Comparison of ENCODE assay signal across 18 cellular contexts in the genomic region with DNA sequence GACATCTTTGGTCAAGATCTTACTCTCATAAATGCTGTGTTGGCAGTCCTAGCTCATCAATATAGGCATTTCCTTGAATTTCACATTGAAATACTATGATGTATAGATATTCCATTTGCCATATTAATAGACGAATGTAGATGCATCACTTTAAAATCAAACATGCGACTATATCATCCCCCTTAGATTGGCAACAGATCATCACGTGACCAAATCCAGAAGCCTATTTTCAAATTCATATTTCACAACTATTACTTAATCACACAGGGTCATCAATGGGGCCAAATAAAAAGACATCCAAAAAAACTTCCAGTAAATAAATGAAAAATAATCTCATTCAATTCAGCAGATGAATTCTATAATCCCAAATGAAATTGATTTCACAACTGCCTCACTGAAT. TPM values are rescaled to one million over a fixed set of nuclear protein-coding genes. Genes with fewer than 3 reads are reported as not detected.
DNase-seq lines count a peak whose midpoint lies in the region; ATAC-seq, FAIRE-seq and TF ChIP-seq lines count a peak whose summit lies in the region.
"Had no signal": no experiment of that assay in that cellular context is flagged by ENCODE, and none has a peak within 500 bp of the region (broad histone marks: within the 10 kb centered on the region; RNA-seq: fewer than 3 reads in every experiment).

No MANE protein-coding gene starts in this region.

- POLR2A ChIA-PET in HepG2 (lab: Yijun Ruan, JAX), result no interaction called here

- DNase-seq in HepG2 (ENCODE audit: low spot score) (no peak), right lobe of liver (no peak), esophagus muscularis mucosa (ENCODE audit: extremely low spot score) (no peak), DMS153 treated with DMSO at 0.1 percent for 48 hours (lab: John Stamatoyannopoulos, UW; ENCODE audit: unreplicated experiment) (no peak)
- no peak for DNase-seq in T-helper 2 cell treated with Interferon-gamma antibody and Interleukin-4, amounts not matched to agents 5 μg/mL and 100 μg/mL, for 36 hours (ENCODE audit: low spot score)
- DNase-seq: CD4-positive, alpha-beta memory T cell; DMS153; DMS79 treated with DMSO at 0.1 percent for 48 hours; GF-D8; HCEC 1CT; HFFc6 had no signal

- H3K27ac ChIP-seq in HepG2 (ENCODE audit: extremely low read length, insufficient read depth, low read length) (no peak overlapping the region), right lobe of liver (no peak overlapping the region), esophagus muscularis mucosa (replicated peaks in 1 of 4) (peak overlapping the region; percentile 81 to 88 (median 85)), subcutaneous abdominal adipose tissue (ENCODE audit: low read depth, low read length) (peak overlapping the region; percentile 51)
- H3K27ac ChIP-seq: 22Rv1, BLaER1 had no signal

- H3K4me1 Mint-ChIP-seq in T-helper 2 cell treated with Interferon-gamma antibody and Interleukin-4, amounts not matched to agents 5 μg/mL and 100 μg/mL, for 36 hours (ENCODE audit: low read depth), result no peaks in the 10 kb centered on the region
- H3K4me1 Mint-ChIP-seq: CD14-positive monocyte; CD4-positive, alpha-beta memory T cell had no signal

- no peaks in the 10 kb centered on the region for H3K79me2 ChIP-seq in HepG2 (ENCODE audit: insufficient read depth, low read length)

- no TSS peak for BruUV-seq in HepG2 (replicated peaks; lab: Mats Ljungman, UMichigan)

- no peak overlapping the region for H3K4me3 Mint-ChIP-seq in T-helper 2 cell treated with Interferon-gamma antibody and Interleukin-4, amounts not matched to agents 5 μg/mL and 100 μg/mL, for 36 hours
- H3K4me3 Mint-ChIP-seq: CD14-positive monocyte; CD4-positive, alpha-beta memory T cell; GM23338; HFFc6 had no signal

- TF ChIP-seq RAD21 in HepG2 (CRISPR knock-in tag; IDR thresholded peaks at IDR 0.05), result no peak

- TF ChIP-seq EP300 in HepG2 (IDR thresholded peaks at IDR 0.05; ENCODE audit: low read depth in 2 of 2, low read length in 2 of 2) (no peak), HepG2 (CRISPR knock-in tag; IDR thresholded peaks at IDR 0.05; ENCODE audit: borderline replicate concordance) (no peak), esophagus muscularis mucosa (IDR thresholded peaks at IDR 0.05) (no peak)

- 72% methylated on average over 3 of the region's 3 CpGs for WGBS in HepG2 (ENCODE audit: low lambda C conversion rate)
- 81% methylated on average over 3 of the region's 3 CpGs for WGBS in right lobe of liver (ENCODE audit: insufficient coverage, low coverage, low lambda C conversion rate, missing lambda C conversion rate)
- 95% methylated on average over 3 of the region's 3 CpGs for WGBS in esophagus muscularis mucosa

- H2AFZ ChIP-seq in HepG2 (ENCODE audit: low read length), result no peak overlapping the region
- H2AFZ ChIP-seq: GM23338 had no signal

- intact Hi-C loops in HepG2 (cut with micrococcal nuclease; ENCODE audit: unreplicated experiment), result no loop called here
- intact Hi-C loops in right lobe of liver (cut with DNase I), result no loop called here
- intact Hi-C loops in esophagus muscularis mucosa (cut with DNase I), result no loop called here

- no peak overlapping the region for H3K4me2 ChIP-seq in HepG2 (ENCODE audit: low read depth, low read length)
- H3K4me2 ChIP-seq: BLaER1, GM23338 had no signal

- H3K9ac ChIP-seq in HepG2 (ENCODE audit: insufficient read depth, low read depth, low read length) (no peak overlapping the region), subcutaneous abdominal adipose tissue (ENCODE audit: low read length in 5 of 5) (peak overlapping the region in 1 of 5 donors; percentile 1)
- H3K9ac ChIP-seq: BLaER1 had no signal

- H3K27ac Mint-ChIP-seq in T-helper 2 cell treated with Interferon-gamma antibody and Interleukin-4, amounts not matched to agents 5 μg/mL and 100 μg/mL, for 36 hours, result no peak overlapping the region
- H3K27ac Mint-ChIP-seq: CD14-positive monocyte, GM23338, HFFc6 had no signal

- no peaks in the 10 kb centered on the region for H4K20me1 ChIP-seq in HepG2 (ENCODE audit: insufficient read depth, low read length)
- H4K20me1 ChIP-seq: BLaER1 had no signal

- H3K9me3 Mint-ChIP-seq in T-helper 2 cell treated with Interferon-gamma antibody and Interleukin-4, amounts not matched to agents 5 μg/mL and 100 μg/mL, for 36 hours, result no peaks in the 10 kb centered on the region
- H3K9me3 Mint-ChIP-seq: GM23338, HFFc6 had no signal

- H3K36me3 ChIP-seq in HepG2 (replicated peaks in 1 of 2; ENCODE audit: control insufficient read depth in 1 of 2, insufficient read depth in 2 of 2, low read length in 2 of 2) (no peaks in the 10 kb centered on the region), right lobe of liver (no peaks in the 10 kb centered on the region), esophagus muscularis mucosa (no peaks in the 10 kb centered on the region), subcutaneous abdominal adipose tissue (ENCODE audit: control insufficient read depth in 5 of 5, insufficient read depth in 5 of 5, low read length in 5 of 5) (no peaks in the 10 kb centered on the region)
- H3K36me3 ChIP-seq: BLaER1 had no signal

- H3K9me3 ChIP-seq in HepG2 (ENCODE audit: low read length), result no peaks in the 10 kb centered on the region
- H3K9me3 ChIP-seq in right lobe of liver, result no peaks in the 10 kb centered on the region
- H3K9me3 ChIP-seq in esophagus muscularis mucosa, result no peaks in the 10 kb centered on the region
- no peaks in the 10 kb centered on the region for H3K9me3 ChIP-seq in subcutaneous abdominal adipose tissue (ENCODE audit: control insufficient read depth in 5 of 5, low read length in 5 of 5)
- H3K9me3 ChIP-seq: BLaER1 had no signal

- TF ChIP-seq CTCF in HepG2 (CRISPR knock-in tag; IDR thresholded peaks at IDR 0.05) (no peak), right lobe of liver (IDR thresholded peaks at IDR 0.05) (no peak), esophagus muscularis mucosa (IDR thresholded peaks at IDR 0.05) (no peak)

- H3K27me3 ChIP-seq in HepG2 (ENCODE audit: control insufficient read depth in 1 of 2, insufficient read depth in 2 of 2, low read length in 2 of 2), result no peaks in the 10 kb centered on the region
- no peaks in the 10 kb centered on the region for H3K27me3 ChIP-seq in right lobe of liver
- H3K27me3 ChIP-seq in esophagus muscularis mucosa, result no peaks in the 10 kb centered on the region
- no peaks in the 10 kb centered on the region for H3K27me3 ChIP-seq in subcutaneous abdominal adipose tissue (ENCODE audit: control insufficient read depth in 5 of 5, insufficient read depth in 4 of 5, low read length in 5 of 5)
- H3K27me3 ChIP-seq: BLaER1 had no signal

- CTCF ChIA-PET in HepG2 (lab: Yijun Ruan, JAX; ENCODE audit: low intra/inter-chr PET ratio, low total read pairs), result no interaction called here

- H3K4me1 ChIP-seq in HepG2 (ENCODE audit: insufficient read depth, low read length), result no peaks in the 10 kb centered on the region
- H3K4me1 ChIP-seq in right lobe of liver, result no peaks in the 10 kb centered on the region
- peaks cover 0 to 52% (median 34%) of the 10 kb centered on the region in 4 donors for H3K4me1 ChIP-seq in esophagus muscularis mucosa
- H3K4me1 ChIP-seq in subcutaneous abdominal adipose tissue (ENCODE audit: control insufficient read depth in 5 of 5, insufficient read depth in 5 of 5, low read length in 5 of 5), result peaks cover 0 to 56% (median 24%) of the 10 kb centered on the region in 5 donors
- H3K4me1 ChIP-seq: BLaER1 had no signal

- no peaks in the 10 kb centered on the region for H3K36me3 Mint-ChIP-seq in T-helper 2 cell treated with Interferon-gamma antibody and Interleukin-4, amounts not matched to agents 5 μg/mL and 100 μg/mL, for 36 hours (ENCODE audit: low read depth)
- H3K36me3 Mint-ChIP-seq: CD14-positive monocyte; CD4-positive, alpha-beta memory T cell had no signal

- in situ Hi-C loops in HepG2 (cut with HindIII; ENCODE audit: extremely low pct_ligation_motif_present, low pct_unique_long_range_greater_than_20kb), result no loop called here

- H3K27me3 Mint-ChIP-seq in T-helper 2 cell treated with Interferon-gamma antibody and Interleukin-4, amounts not matched to agents 5 μg/mL and 100 μg/mL, for 36 hours (ENCODE audit: low read depth), result no peaks in the 10 kb centered on the region
- H3K27me3 Mint-ChIP-seq: CD4-positive, alpha-beta memory T cell had no signal

- TF ChIP-seq POLR2A in HepG2 (IDR thresholded peaks at IDR 0.05; ENCODE audit: insufficient read depth in 1 of 2, low read depth in 2 of 2, low read length in 2 of 2), result no peak
- TF ChIP-seq POLR2A in right lobe of liver (IDR thresholded peaks at IDR 0.05), result no peak
- no peak for TF ChIP-seq POLR2A in esophagus muscularis mucosa (IDR thresholded peaks at IDR 0.05; ENCODE audit: low read depth)

- ATAC-seq in HepG2 (no peak), right lobe of liver (no peak), GM18517 (IDR thresholded peaks at IDR 0.05; ENCODE audit: unreplicated experiment) (no peak)
- ATAC-seq: GM23338 had no signal

- no peak for FAIRE-seq in HepG2 (lab: Jason Lieb, UNC)
- FAIRE-seq: H54 had no signal

- H3K4me3 ChIP-seq in HepG2 (replicated peaks in 1 of 3; ENCODE audit: insufficient read depth in 1 of 3, low read depth in 2 of 3, low read length in 3 of 3) (no peak overlapping the region), right lobe of liver (no peak overlapping the region), esophagus muscularis mucosa (no peak overlapping the region), subcutaneous abdominal adipose tissue (ENCODE audit: low read depth in 1 of 5, low read length in 5 of 5) (no peak overlapping the region)
- H3K4me3 ChIP-seq: BLaER1, GM23338 had no signal

RNA-seq across cellular contexts. Expression of a gene that starts 15.3 kb away (rescaled TPM):
- total RNA-seq in HepG2 (2016; rRNA removed; fragmentation: Illumina TruSeq; extraction: Trizol) (not detected in 2 replicates), right lobe of liver (1 to 10 TPM in 1 of 6 experiments, not detected in 5; 1.3 TPM), esophagus muscularis mucosa (100 to 1,000 TPM in 3 of 4 donors, 10 to 100 TPM in 1; 66.1 to 152 (median 138) TPM)
- total RNA-seq in HepG2 (2016; cell fraction: cytosol; rRNA removed; fragmentation: Illumina TruSeq; extraction: Trizol; ENCODE audit: low read depth), result not detected in 2 replicates
- not detected in 2 replicates for total RNA-seq in HepG2 (2016; cell fraction: insoluble cytoplasmic fraction; rRNA removed; fragmentation: Illumina TruSeq; extraction: Trizol)
- not detected in 2 replicates for total RNA-seq in HepG2 (2016; cell fraction: membrane; rRNA removed; fragmentation: Illumina TruSeq; extraction: Trizol)
- total RNA-seq in HepG2 (2016; cell fraction: nucleus; rRNA removed; fragmentation: Illumina TruSeq; extraction: Trizol), result not detected in 2 replicates
- polyA plus RNA-seq in HepG2 (2011; rRNA removed), result not detected in 2 replicates
- polyA plus RNA-seq in HepG2 (2011; cell fraction: cytosol; rRNA removed), result not detected in 2 replicates
- polyA plus RNA-seq in HepG2 (2011; cell fraction: nucleus; rRNA removed), result not detected in 2 replicates
- polyA plus RNA-seq in HepG2 (2012), result 0.12 TPM in 1 of 2 replicates, not detected in the other
- not detected in 2 replicates for polyA plus RNA-seq in HepG2 (2016; cell fraction: cytosol; fragmentation: Illumina TruSeq; extraction: Trizol; ENCODE audit: low read depth)
- not detected in 2 replicates for polyA plus RNA-seq in HepG2 (2016; cell fraction: insoluble cytoplasmic fraction; fragmentation: Illumina TruSeq; extraction: Trizol; ENCODE audit: low read depth)
- not detected in 2 replicates for polyA plus RNA-seq in HepG2 (2016; cell fraction: membrane; fragmentation: Illumina TruSeq; extraction: Trizol; ENCODE audit: low read depth)
- polyA plus RNA-seq in HepG2 (2016; cell fraction: nucleus; fragmentation: Illumina TruSeq; extraction: Trizol; ENCODE audit: insufficient read depth, low read depth), result not detected in 2 replicates
- not detected in 2 replicates for polyA minus RNA-seq in HepG2 (2011; rRNA and poly(A)+ RNA removed; ENCODE audit: low replicate concordance)
- polyA minus RNA-seq in HepG2 (2011; cell fraction: cytosol; rRNA and poly(A)+ RNA removed), result not detected in 2 replicates
- not detected in 2 replicates for polyA minus RNA-seq in HepG2 (2011; cell fraction: nucleus; rRNA and poly(A)+ RNA removed)
- total RNA-seq: CD4-positive, alpha-beta memory T cell had no signal
- polyA plus RNA-seq: CD14-positive monocyte; CD4-positive, alpha-beta memory T cell had no signal

Comparison
In these comparisons a context has a peak if more than half of its experiments do, and no peak if none do; other contexts are left out.
1. H3K27ac ChIP-seq: peak in esophagus muscularis mucosa (4 of 4) and subcutaneous abdominal adipose tissue (single experiment); none in HepG2 (single experiment) and right lobe of liver (0 of 3).
2. RNA of a gene that starts 15.3 kb away (total RNA-seq): 66.1 to 152 TPM in esophagus muscularis mucosa; not detected in HepG2 and 1.3 TPM in right lobe of liver; every median in the first group is over 10 times any median in the second.